In genomic region chr4:184310881-184311709, GRCh38 we compare ENCODE assay signal across 11 cellular contexts.
DNase-seq lines count a peak whose midpoint lies in the region; ATAC-seq lines count a peak whose summit lies in the region.
"Had no signal": no experiment of that assay in that cellular context is flagged by ENCODE, and none has a peak within 500 bp of the region (broad histone marks: within the 10 kb centered on the region; RNA-seq: fewer than 3 reads in every experiment).

No MANE protein-coding gene starts in this region.

- H3K4me3 ChIP-seq in BLaER1 treated with 17β-estradiol and CSF1 and Interleukin-3, amounts not matched to agents 10 nM and 100 nM: no peak overlapping the region
- no peak overlapping the region for H3K4me3 ChIP-seq in duodenal mucosa (ENCODE audit: low read depth in 1 of 2, low read length in 2 of 2)
- H3K4me3 ChIP-seq: BLaER1, gastrocnemius medialis had no signal

- peak overlapping the region; percentile 74 to 99 (median 90) for H3K27ac Mint-ChIP-seq in naive B cell
- H3K27ac Mint-ChIP-seq: HFFc6 had no signal

- DNase-seq in naive B cell: no peak
- DNase-seq in posterior vena cava (ENCODE audit: low spot score): no peak
- DNase-seq in AG08396 (ENCODE audit: low spot score): no peak
- DNase-seq in NCI-H69 (lab: John Stamatoyannopoulos, UW): no peak
- DNase-seq: HFFc6 had no signal

- intact Hi-C loops in posterior vena cava (cut with DNase I): no loop called here

- no peaks in the 10 kb centered on the region for H3K9me3 ChIP-seq in BLaER1 treated with 17β-estradiol and CSF1 and Interleukin-3, amounts not matched to agents 10 nM and 100 nM (replicated peaks in 1 of 11)
- H3K9me3 ChIP-seq in duodenal mucosa (ENCODE audit: control insufficient read depth in 1 of 2, low read length in 2 of 2): no peaks in the 10 kb centered on the region
- H3K9me3 ChIP-seq: BLaER1, gastrocnemius medialis had no signal

- ATAC-seq in HG02610 (IDR thresholded peaks at IDR 0.05; ENCODE audit: unreplicated experiment): peak; percentile 17
- no peak for ATAC-seq in naive B cell (ENCODE audit: low read depth in 2 of 2)
- no peak for ATAC-seq in GM18909 (IDR thresholded peaks at IDR 0.05; ENCODE audit: poor library complexity, unreplicated experiment)

- no peak overlapping the region for H3K27ac ChIP-seq in BLaER1 treated with 17β-estradiol and CSF1 and Interleukin-3, amounts not matched to agents 10 nM and 100 nM
- peak overlapping the region; percentile 58 for H3K27ac ChIP-seq in duodenal mucosa (ENCODE audit: low read depth, low read length)
- H3K27ac ChIP-seq: BLaER1, gastrocnemius medialis had no signal

- no peaks in the 10 kb centered on the region for H3K27me3 Mint-ChIP-seq in naive B cell

- no peaks in the 10 kb centered on the region for H3K27me3 ChIP-seq in BLaER1 treated with 17β-estradiol and CSF1 and Interleukin-3, amounts not matched to agents 10 nM and 100 nM
- H3K27me3 ChIP-seq in duodenal mucosa (ENCODE audit: control insufficient read depth in 1 of 2, insufficient read depth in 2 of 2, low read length in 2 of 2): no peaks in the 10 kb centered on the region
- H3K27me3 ChIP-seq: BLaER1, gastrocnemius medialis had no signal

- H4K20me1 ChIP-seq in BLaER1 treated with 17β-estradiol and CSF1 and Interleukin-3, amounts not matched to agents 10 nM and 100 nM: no peaks in the 10 kb centered on the region
- H4K20me1 ChIP-seq: BLaER1 had no signal

- peaks cover 55 to 69% (median 64%) of the 10 kb centered on the region in 3 donors for H3K4me1 Mint-ChIP-seq in naive B cell

- H3K4me1 ChIP-seq in BLaER1 treated with 17β-estradiol and CSF1 and Interleukin-3, amounts not matched to agents 10 nM and 100 nM: peaks cover 23 to 54% (median 41%) of the 10 kb centered on the region in 10 experiments
- peaks cover 23 to 41% of the 10 kb centered on the region in 2 donors for H3K4me1 ChIP-seq in duodenal mucosa (ENCODE audit: control insufficient read depth in 1 of 2, insufficient read depth in 2 of 2, low read length in 2 of 2)
- H3K4me1 ChIP-seq: gastrocnemius medialis had no signal

- H3K9ac ChIP-seq in BLaER1 treated with 17β-estradiol and CSF1 and Interleukin-3, amounts not matched to agents 10 nM and 100 nM: no peak overlapping the region
- peak overlapping the region; percentile 15 to 27 for H3K9ac ChIP-seq in duodenal mucosa (ENCODE audit: low read depth in 1 of 2, low read length in 2 of 2)
- H3K9ac ChIP-seq: BLaER1 had no signal

- H3K36me3 ChIP-seq in BLaER1 treated with 17β-estradiol and CSF1 and Interleukin-3, amounts not matched to agents 10 nM and 100 nM: no peaks in the 10 kb centered on the region
- H3K36me3 ChIP-seq in duodenal mucosa (ENCODE audit: control insufficient read depth in 1 of 2, insufficient read depth in 2 of 2, low read length in 2 of 2): no peaks in the 10 kb centered on the region
- H3K36me3 ChIP-seq: BLaER1, gastrocnemius medialis had no signal

- no peaks in the 10 kb centered on the region for H3K9me3 Mint-ChIP-seq in naive B cell
- H3K9me3 Mint-ChIP-seq: HFFc6 had no signal

- H3K4me3 Mint-ChIP-seq in naive B cell: peak overlapping the region in 3 of 8 donors; percentile 45 to 71 (median 59)
- H3K4me3 Mint-ChIP-seq: HFFc6 had no signal

- H3K36me3 Mint-ChIP-seq in naive B cell: no peaks in the 10 kb centered on the region

- H3K4me2 ChIP-seq in BLaER1 treated with 17β-estradiol and CSF1 and Interleukin-3, amounts not matched to agents 10 nM and 100 nM: peak overlapping the region in 8 of 11 experiments; percentile 12 to 53 (median 37); a peak in 14 of 22 replicates
- H3K4me2 ChIP-seq: BLaER1 had no signal

Comparison
In these comparisons a context has a peak if more than half of its experiments do, and no peak if none do; other contexts are left out.
1. H3K9ac ChIP-seq: peak in duodenal mucosa (2 of 2); none in BLaER1 treated with 17β-estradiol and CSF1 and Interleukin-3, amounts not matched to agents 10 nM and 100 nM (0 of 11).